11 cellular contexts compared by ENCODE assay signal in the genomic region with DNA sequence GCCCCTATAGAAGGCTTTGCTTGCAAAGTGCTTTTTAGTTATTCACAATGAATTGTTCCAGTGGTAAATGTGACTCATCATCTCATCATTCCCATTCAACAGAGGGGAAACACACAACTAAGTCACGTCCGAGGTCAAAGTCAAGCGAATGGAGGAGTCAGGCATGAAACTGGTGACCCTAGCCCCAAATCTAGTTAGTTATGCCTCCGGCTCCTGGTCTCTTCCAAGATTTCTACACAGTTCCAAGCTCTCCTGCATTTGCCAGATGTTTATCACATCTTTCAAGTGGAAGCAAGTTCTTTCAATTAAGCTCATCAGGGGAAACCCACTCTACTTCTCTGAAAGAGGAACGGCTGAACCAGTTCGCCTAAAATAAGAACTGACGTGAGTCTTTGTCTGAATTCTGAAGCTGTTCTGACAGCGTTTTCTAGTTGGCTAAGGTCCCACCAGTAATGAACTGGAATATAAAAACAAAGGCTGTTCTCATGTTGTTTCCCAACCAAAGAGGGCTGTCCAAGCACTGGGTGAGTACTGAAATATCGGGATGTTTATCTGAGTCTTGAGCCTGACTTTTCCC.
DNase-seq lines count a peak whose midpoint lies in the region; ATAC-seq and TF ChIP-seq lines count a peak whose summit lies in the region.
"Had no signal": no experiment of that assay in that cellular context is flagged by ENCODE, and none has a peak within 500 bp of the region (broad histone marks: within the 10 kb centered on the region; RNA-seq: fewer than 3 reads in every experiment).

No MANE protein-coding gene starts in this region.

- DNase-seq in T-helper 2 cell treated with Interferon-gamma antibody and Interleukin-4, amounts not matched to agents 5 μg/mL and 100 μg/mL, for 36 hours (ENCODE audit: low spot score), result peak; percentile 55
- no peak for DNase-seq in T-helper 2 cell
- DNase-seq in brain microvascular endothelial cell, result peak; percentile 57
- DNase-seq in retina, result peak; percentile 57
- no peak for DNase-seq in NOMO-1 treated with dmso at 0.1 percent for 144 hours (lab: John Stamatoyannopoulos, UW; ENCODE audit: unreplicated experiment)
- DNase-seq in NCI-H526 treated with DMSO at 0.1 percent for 48 hours (lab: John Stamatoyannopoulos, UW), result no peak
- no peak for DNase-seq in NCI-H128 (lab: John Stamatoyannopoulos, UW; ENCODE audit: unreplicated experiment)
- DNase-seq: NCI-H2081 treated with DMSO at 0.1 percent for 48 hours had no signal

- ATAC-seq in HG02763 (IDR thresholded peaks at IDR 0.05; ENCODE audit: unreplicated experiment), result peak; percentile 63

- no peak overlapping the region for H3K27ac Mint-ChIP-seq in T-helper 2 cell treated with Interferon-gamma antibody and Interleukin-4, amounts not matched to agents 5 μg/mL and 100 μg/mL, for 36 hours
- H3K27ac Mint-ChIP-seq: progenitor cell of endocrine pancreas had no signal

- no peak overlapping the region for H3K4me3 ChIP-seq in brain microvascular endothelial cell (ENCODE audit: low read depth, low read length)
- H3K4me3 ChIP-seq: thoracic aorta had no signal

- H3K36me3 Mint-ChIP-seq in T-helper 2 cell treated with Interferon-gamma antibody and Interleukin-4, amounts not matched to agents 5 μg/mL and 100 μg/mL, for 36 hours (ENCODE audit: low read depth), result no peaks in the 10 kb centered on the region

- in situ Hi-C loops in brain microvascular endothelial cell (cut with HindIII; ENCODE audit: low pct_ligation_motif_present, low sequenced_read_pairs), result no loop called here

- no peaks in the 10 kb centered on the region for H3K27me3 Mint-ChIP-seq in T-helper 2 cell treated with Interferon-gamma antibody and Interleukin-4, amounts not matched to agents 5 μg/mL and 100 μg/mL, for 36 hours (ENCODE audit: low read depth)
- H3K27me3 Mint-ChIP-seq: progenitor cell of endocrine pancreas had no signal

- H3K36me3 ChIP-seq in brain microvascular endothelial cell (replicated peaks), result no peaks in the 10 kb centered on the region
- H3K36me3 ChIP-seq: thoracic aorta had no signal

- no peaks in the 10 kb centered on the region for H3K27me3 ChIP-seq in brain microvascular endothelial cell (replicated peaks)

- H3K4me3 Mint-ChIP-seq in T-helper 2 cell treated with Interferon-gamma antibody and Interleukin-4, amounts not matched to agents 5 μg/mL and 100 μg/mL, for 36 hours, result no peak overlapping the region

- peaks cover 17% of the 10 kb centered on the region for H3K4me1 Mint-ChIP-seq in T-helper 2 cell treated with Interferon-gamma antibody and Interleukin-4, amounts not matched to agents 5 μg/mL and 100 μg/mL, for 36 hours (ENCODE audit: low read depth)

- H3K27ac ChIP-seq in brain microvascular endothelial cell, result peak overlapping the region; percentile 42
- H3K27ac ChIP-seq: thoracic aorta had no signal

- no peaks in the 10 kb centered on the region for H3K9me3 Mint-ChIP-seq in T-helper 2 cell treated with Interferon-gamma antibody and Interleukin-4, amounts not matched to agents 5 μg/mL and 100 μg/mL, for 36 hours

- no peak for TF ChIP-seq CTCF in brain microvascular endothelial cell (IDR thresholded peaks at IDR 0.05; ENCODE audit: low read depth, low read length, missing control alignments)

Comparison
In these comparisons a context has a peak if more than half of its experiments do, and no peak if none do; other contexts are left out.
1. DNase-seq: peak in T-helper 2 cell treated with Interferon-gamma antibody and Interleukin-4, amounts not matched to agents 5 μg/mL and 100 μg/mL, for 36 hours (single experiment), brain microvascular endothelial cell (single experiment) and retina (single experiment); none in T-helper 2 cell (0 of 5), NOMO-1 treated with dmso at 0.1 percent for 144 hours (single experiment), NCI-H526 treated with DMSO at 0.1 percent for 48 hours (single experiment) and NCI-H128 (single experiment).